Comparison of ENCODE assay signal across 9 cellular contexts in the genomic region with DNA sequence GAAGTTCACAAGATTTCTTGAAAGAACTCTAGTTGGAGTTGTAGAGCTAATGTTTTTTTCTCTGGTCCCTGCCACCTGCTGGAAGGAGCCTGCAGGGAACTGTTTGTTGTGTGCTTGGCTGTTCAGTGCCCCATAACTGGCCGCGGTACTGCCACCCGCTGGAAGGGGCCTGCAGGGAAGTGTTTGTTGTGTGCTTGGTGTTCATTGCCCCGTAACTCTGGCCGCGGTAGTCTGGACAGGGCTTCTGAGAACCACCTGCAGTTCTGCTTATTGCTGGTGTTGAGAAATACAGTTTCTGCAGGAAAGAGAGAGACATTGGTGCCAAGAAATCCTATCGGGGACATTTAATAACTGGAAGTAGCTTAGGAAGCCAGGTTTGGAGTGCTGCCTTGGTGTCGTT. TPM values are rescaled to one million over a fixed set of nuclear protein-coding genes. Genes with fewer than 3 reads are reported as not detected.
DNase-seq lines count a peak whose midpoint lies in the region; ATAC-seq and TF ChIP-seq lines count a peak whose summit lies in the region.
"Had no signal": no experiment of that assay in that cellular context is flagged by ENCODE, and none has a peak within 500 bp of the region (broad histone marks: within the 10 kb centered on the region; RNA-seq: fewer than 3 reads in every experiment).

No MANE protein-coding gene starts in this region.

- no peak overlapping the region for H3K27ac ChIP-seq in testis
- H3K27ac ChIP-seq: skin epidermis had no signal

- WGBS in testis, 2 donors, result 23 to 29% methylated on average over 8 of the region's 8 CpGs

- no peak overlapping the region for H3K4me3 ChIP-seq in testis
- H3K4me3 ChIP-seq: skin epidermis had no signal

- DNase-seq in EH (ENCODE audit: low read depth) (peak; percentile 57), NAMALWA (ENCODE audit: low spot score) (peak; percentile 15), amniotic epithelial cell (ENCODE audit: low read depth) (peak; percentile 22), hippocampal formation (lab: John Stamatoyannopoulos, UW) (peak; percentile 65 to 73), testis (peak; percentile 71)

- H3K36me3 ChIP-seq in testis (ENCODE audit: low read depth, missing control alignments), result no peaks in the 10 kb centered on the region

- no peaks in the 10 kb centered on the region for H3K27me3 ChIP-seq in testis

- intact Hi-C loops in testis (cut with DNase I; ENCODE audit: low total_unique reads), result no loop called here

- ATAC-seq in GM19351 (IDR thresholded peaks at IDR 0.05; ENCODE audit: unreplicated experiment), result no peak
- no peak for ATAC-seq in HG03571 (IDR thresholded peaks at IDR 0.05; ENCODE audit: unreplicated experiment)
- no peak for ATAC-seq in GM19452 (IDR thresholded peaks at IDR 0.05; ENCODE audit: unreplicated experiment)

- H3K4me1 ChIP-seq in testis, result peaks cover 6% of the 10 kb centered on the region

- TF ChIP-seq CTCF in testis (IDR thresholded peaks at IDR 0.05), result peak in 2 of 3 experiments; percentile 35 to 41

- TF ChIP-seq POLR2A in testis (IDR thresholded peaks at IDR 0.05), result no peak

- H3K9me3 ChIP-seq in testis, result no peaks in the 10 kb centered on the region

RNA-seq across cellular contexts. Expression of gene AGAP1, which starts 58.1 kb away (rescaled TPM):
- total RNA-seq in testis, result 10 to 100 TPM; 40.7 to 45.5 TPM
- 21.4 TPM for polyA plus RNA-seq in testis (ENCODE audit: insufficient read depth, low read depth, low replicate concordance)

Comparison
In these comparisons a context has a peak if more than half of its experiments do, and no peak if none do; other contexts are left out.
1. DNase-seq: peak in every context shown above with its lines; median percentile 71 in testis; 69 in hippocampal formation; 57 in EH; 22 in amniotic epithelial cell; 15 in NAMALWA.